In genomic region chr9:133844876-133845658, GRCh38 we compare ENCODE assay signal across 9 cellular contexts.
A peak's percentile ranks its signal among the peaks of the same experiment; 100 is the strongest.
DNase-seq lines count a peak whose midpoint lies in the region; ATAC-seq and TF ChIP-seq lines count a peak whose summit lies in the region.
"Had no signal": no experiment of that assay in that cellular context is flagged by ENCODE, and none has a peak within 500 bp of the region (broad histone marks: within the 10 kb centered on the region; RNA-seq: fewer than 3 reads in every experiment).

No MANE protein-coding gene starts in this region.

- H3K4me3 Mint-ChIP-seq in CD14-positive monocyte (peak overlapping the region; percentile 75 to 88), WTC11 (no peak overlapping the region)

- H3K36me3 ChIP-seq in PC-3 (ENCODE audit: low read depth, low read length) = no peaks in the 10 kb centered on the region

- TF ChIP-seq CTCF in CD14-positive monocyte (IDR thresholded peaks at IDR 0.05) (no peak), WTC11 (IDR thresholded peaks at IDR 0.05) (0 out of 2 replicates have a peak, but pooled peaks have one; percentile 14), omental fat pad (IDR thresholded peaks at IDR 0.05) (no peak), PC-3 (conservative IDR thresholded peaks at IDR 0.05; ENCODE audit: low read depth, low read length) (no peak)

- no peaks in the 10 kb centered on the region for H3K79me2 ChIP-seq in PC-3 (ENCODE audit: low read length)

- POLR2A ChIA-PET in WTC11 (lab: Charles Lee) (no interaction called here), PC-3 (lab: Charles Lee; ENCODE audit: unreplicated experiment) (no interaction called here)

- no peak overlapping the region for H3K9ac ChIP-seq in PC-3 (ENCODE audit: low read length)

- no peaks in the 10 kb centered on the region for H3K9me2 ChIP-seq in PC-3 (replicated peaks; ENCODE audit: low read length)

- no peak overlapping the region for H3K27ac ChIP-seq in PC-3 (ENCODE audit: low read length)

- H4K20me1 ChIP-seq in PC-3 (ENCODE audit: low read length) = no peaks in the 10 kb centered on the region

- intact Hi-C loops in CD14-positive monocyte (cut with micrococcal nuclease) = loop anchor here in 1 of 2 donors (1.0 kb wide), 1 partner anchor 10 kb away; no protein-coding TSS in a partner anchor
- intact Hi-C loops in cardiac septum (cut with DNase I) = no loop called here
- intact Hi-C loops in PC-3 (cut with micrococcal nuclease) = no loop called here

- no peaks in the 10 kb centered on the region for H3K9me3 ChIP-seq in PC-3 (ENCODE audit: low read length)

- DNase-seq in CD14-positive monocyte (ENCODE audit: low spot score) (peak; percentile 97), WTC11 (ENCODE audit: low spot score) (no peak), cardiac septum (ENCODE audit: low spot score) (peak; percentile 90), omental fat pad (ENCODE audit: low spot score) (no peak), KG1 (lab: John Stamatoyannopoulos, UW) (no peak), middle frontal gyrus (ENCODE audit: extremely low spot score, low spot score) (no peak), PC-3 (no peak)

- H3K9me3 Mint-ChIP-seq in CD14-positive monocyte (peaks cover 0 to 2% (median 0%) of the 10 kb centered on the region in 7 donors), WTC11 (no peaks in the 10 kb centered on the region)
- H3K9me3 Mint-ChIP-seq: IgD-negative memory B cell had no signal

- peaks cover 15 to 21% of the 10 kb centered on the region in 2 donors for H3K36me3 Mint-ChIP-seq in CD14-positive monocyte
- no peaks in the 10 kb centered on the region for H3K36me3 Mint-ChIP-seq in WTC11
- H3K36me3 Mint-ChIP-seq: IgD-negative memory B cell had no signal

- no peak overlapping the region for H3K4me2 ChIP-seq in PC-3 (ENCODE audit: low read length)

- H3K4me1 Mint-ChIP-seq in CD14-positive monocyte = peaks cover 47% of the 10 kb centered on the region
- peaks cover 27% of the 10 kb centered on the region for H3K4me1 Mint-ChIP-seq in WTC11

- no peaks in the 10 kb centered on the region for H3F3A ChIP-seq in PC-3 (ENCODE audit: low read length, unreplicated experiment)

- CTCF ChIA-PET in WTC11 (lab: Charles Lee) = interaction anchor here (1.0 kb wide), 1 partner anchor 702 kb away, joined by 3 read pairs; no protein-coding TSS in a partner anchor
- CTCF ChIA-PET in PC-3 (lab: Charles Lee) = no interaction called here

- H3K27me3 Mint-ChIP-seq in CD14-positive monocyte (ENCODE audit: low read depth in 3 of 3) = peaks cover 0 to 5% (median 4%) of the 10 kb centered on the region in 3 donors
- no peaks in the 10 kb centered on the region for H3K27me3 Mint-ChIP-seq in WTC11 (ENCODE audit: low read depth)
- H3K27me3 Mint-ChIP-seq: IgD-negative memory B cell had no signal

- H3K4me3 ChIP-seq in PC-3 (ENCODE audit: low read length) = no peak overlapping the region

- peak overlapping the region; percentile 96 to 99 (median 98) for H3K27ac Mint-ChIP-seq in CD14-positive monocyte
- H3K27ac Mint-ChIP-seq in WTC11 = peak overlapping the region; percentile 49; the same call in 1 of the 2 replicates

- H3K4me1 ChIP-seq in PC-3 (ENCODE audit: insufficient read depth, low read length) = no peaks in the 10 kb centered on the region

- no peak overlapping the region for H2AFZ ChIP-seq in PC-3 (ENCODE audit: low read length)

- no TSS peak for BruUV-seq in PC-3 (replicated peaks; lab: Mats Ljungman, UMichigan)

- no peaks in the 10 kb centered on the region for H3K27me3 ChIP-seq in PC-3 (ENCODE audit: low read length)

- ATAC-seq in WTC11 = no peak
- peak; percentile 30 for ATAC-seq in omental fat pad (ENCODE audit: low FRiP score)
- ATAC-seq in HG03521 (IDR thresholded peaks at IDR 0.05; ENCODE audit: unreplicated experiment) = no peak
- no peak for ATAC-seq in PC-3

TF ChIP-seq in WTC11, 78 proteins besides CTCF, POLR2A, EP300 and RAD21:
- TF ChIP-seq SMAD3 (CRISPR knock-in tag; IDR thresholded peaks at IDR 0.05; ENCODE audit: borderline replicate concordance) (no peak), ZNF263 (CRISPR knock-in tag; IDR thresholded peaks at IDR 0.05; ENCODE audit: low read depth) (no peak), KAT7 (CRISPR knock-in tag; IDR thresholded peaks at IDR 0.05; ENCODE audit: borderline replicate concordance) (no peak), MLX (CRISPR knock-in tag; IDR thresholded peaks at IDR 0.05) (no peak), ZNF138 (CRISPR knock-in tag; conservative IDR thresholded peaks at IDR 0.05) (no peak), NR3C1 (CRISPR knock-in tag; conservative IDR thresholded peaks at IDR 0.05; ENCODE audit: low read depth) (no peak), ZNF396 (CRISPR knock-in tag; IDR thresholded peaks at IDR 0.05; ENCODE audit: borderline replicate concordance) (no peak), STAT6 (CRISPR knock-in tag; conservative IDR thresholded peaks at IDR 0.05; ENCODE audit: low read depth) (no peak), ZNF416 (CRISPR knock-in tag; IDR thresholded peaks at IDR 0.05) (no peak)

Comparison
In these comparisons a context has a peak if more than half of its experiments do, and no peak if none do; other contexts are left out.
1. DNase-seq: peak in CD14-positive monocyte (single experiment) and cardiac septum (single experiment); none in WTC11 (single experiment), omental fat pad (single experiment), KG1 (single experiment), middle frontal gyrus (single experiment) and PC-3 (single experiment).